Comparison of ENCODE assay signal across 2 cellular contexts in the genomic region with DNA sequence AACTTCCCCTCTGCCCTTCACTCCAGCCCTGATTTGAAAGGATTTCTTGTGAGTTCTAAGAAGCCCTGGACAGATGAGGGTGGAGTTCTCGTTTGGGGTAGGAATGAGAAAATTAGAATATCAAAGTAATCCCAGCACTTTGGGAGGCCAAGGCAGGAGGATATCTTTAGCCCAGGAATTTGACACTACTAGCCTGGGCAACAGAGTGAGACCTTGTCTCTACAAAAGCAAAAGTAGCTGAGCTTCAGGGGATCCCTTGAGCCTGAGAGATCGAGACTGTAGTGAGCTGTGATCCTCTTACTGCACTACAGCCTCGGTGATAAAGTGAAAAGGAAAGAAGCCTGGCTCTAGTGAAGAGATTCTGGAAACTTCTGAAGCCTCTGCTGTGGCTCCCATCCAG.
A peak's percentile ranks its signal among the peaks of the same experiment; 100 is the strongest.
TF ChIP-seq lines count a peak whose summit lies in the region.

No MANE protein-coding gene starts in this region.

TF ChIP-seq in WTC11, 78 proteins besides CTCF, POLR2A, EP300 and RAD21:
- peak; percentile 58; the same call in 1 of the 2 replicates for TF ChIP-seq ZNF121 (CRISPR knock-in tag; IDR thresholded peaks at IDR 0.05)
- no peak for TF ChIP-seq MXD4 (CRISPR knock-in tag; IDR thresholded peaks at IDR 0.05; ENCODE audit: borderline replicate concordance)
- no peak for TF ChIP-seq NFE2L1 (CRISPR knock-in tag; IDR thresholded peaks at IDR 0.05)
- TF ChIP-seq ZBTB21 (CRISPR knock-in tag; IDR thresholded peaks at IDR 0.05; ENCODE audit: borderline replicate concordance): no peak
- no peak for TF ChIP-seq ZNF263 (CRISPR knock-in tag; IDR thresholded peaks at IDR 0.05; ENCODE audit: low read depth)

TF ChIP-seq in SK-N-SH, 30 proteins besides CTCF, POLR2A, EP300 and RAD21 (continued from another document):
- TF ChIP-seq, protein P1, sequence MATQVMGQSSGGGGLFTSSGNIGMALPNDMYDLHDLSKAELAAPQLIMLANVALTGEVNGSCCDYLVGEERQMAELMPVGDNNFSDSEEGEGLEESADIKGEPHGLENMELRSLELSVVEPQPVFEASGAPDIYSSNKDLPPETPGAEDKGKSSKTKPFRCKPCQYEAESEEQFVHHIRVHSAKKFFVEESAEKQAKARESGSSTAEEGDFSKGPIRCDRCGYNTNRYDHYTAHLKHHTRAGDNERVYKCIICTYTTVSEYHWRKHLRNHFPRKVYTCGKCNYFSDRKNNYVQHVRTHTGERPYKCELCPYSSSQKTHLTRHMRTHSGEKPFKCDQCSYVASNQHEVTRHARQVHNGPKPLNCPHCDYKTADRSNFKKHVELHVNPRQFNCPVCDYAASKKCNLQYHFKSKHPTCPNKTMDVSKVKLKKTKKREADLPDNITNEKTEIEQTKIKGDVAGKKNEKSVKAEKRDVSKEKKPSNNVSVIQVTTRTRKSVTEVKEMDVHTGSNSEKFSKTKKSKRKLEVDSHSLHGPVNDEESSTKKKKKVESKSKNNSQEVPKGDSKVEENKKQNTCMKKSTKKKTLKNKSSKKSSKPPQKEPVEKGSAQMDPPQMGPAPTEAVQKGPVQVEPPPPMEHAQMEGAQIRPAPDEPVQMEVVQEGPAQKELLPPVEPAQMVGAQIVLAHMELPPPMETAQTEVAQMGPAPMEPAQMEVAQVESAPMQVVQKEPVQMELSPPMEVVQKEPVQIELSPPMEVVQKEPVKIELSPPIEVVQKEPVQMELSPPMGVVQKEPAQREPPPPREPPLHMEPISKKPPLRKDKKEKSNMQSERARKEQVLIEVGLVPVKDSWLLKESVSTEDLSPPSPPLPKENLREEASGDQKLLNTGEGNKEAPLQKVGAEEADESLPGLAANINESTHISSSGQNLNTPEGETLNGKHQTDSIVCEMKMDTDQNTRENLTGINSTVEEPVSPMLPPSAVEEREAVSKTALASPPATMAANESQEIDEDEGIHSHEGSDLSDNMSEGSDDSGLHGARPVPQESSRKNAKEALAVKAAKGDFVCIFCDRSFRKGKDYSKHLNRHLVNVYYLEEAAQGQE (IDR thresholded peaks at IDR 0.05; ENCODE audit: low read depth, low read length): no peak
- TF ChIP-seq YY1 (IDR thresholded peaks at IDR 0.05; ENCODE audit: low read depth) (no peak), FOSL2 (IDR thresholded peaks at IDR 0.05; ENCODE audit: borderline replicate concordance, low read depth) (no peak), MEF2A (IDR thresholded peaks at IDR 0.05; ENCODE audit: borderline replicate concordance, low read depth) (no peak), RCOR1 (IDR thresholded peaks at IDR 0.05; ENCODE audit: low read length) (no peak), TCF12 (IDR thresholded peaks at IDR 0.05) (no peak), TEAD4 (IDR thresholded peaks at IDR 0.05; ENCODE audit: borderline replicate concordance, insufficient read depth) (no peak), GATA2 (CRISPR knock-in tag; IDR thresholded peaks at IDR 0.05) (no peak), FOXM1 (IDR thresholded peaks at IDR 0.05; ENCODE audit: low read depth) (no peak), RXRA (IDR thresholded peaks at IDR 0.05; ENCODE audit: borderline replicate concordance, low read depth) (no peak)
- TF ChIP-seq, protein P2, sequence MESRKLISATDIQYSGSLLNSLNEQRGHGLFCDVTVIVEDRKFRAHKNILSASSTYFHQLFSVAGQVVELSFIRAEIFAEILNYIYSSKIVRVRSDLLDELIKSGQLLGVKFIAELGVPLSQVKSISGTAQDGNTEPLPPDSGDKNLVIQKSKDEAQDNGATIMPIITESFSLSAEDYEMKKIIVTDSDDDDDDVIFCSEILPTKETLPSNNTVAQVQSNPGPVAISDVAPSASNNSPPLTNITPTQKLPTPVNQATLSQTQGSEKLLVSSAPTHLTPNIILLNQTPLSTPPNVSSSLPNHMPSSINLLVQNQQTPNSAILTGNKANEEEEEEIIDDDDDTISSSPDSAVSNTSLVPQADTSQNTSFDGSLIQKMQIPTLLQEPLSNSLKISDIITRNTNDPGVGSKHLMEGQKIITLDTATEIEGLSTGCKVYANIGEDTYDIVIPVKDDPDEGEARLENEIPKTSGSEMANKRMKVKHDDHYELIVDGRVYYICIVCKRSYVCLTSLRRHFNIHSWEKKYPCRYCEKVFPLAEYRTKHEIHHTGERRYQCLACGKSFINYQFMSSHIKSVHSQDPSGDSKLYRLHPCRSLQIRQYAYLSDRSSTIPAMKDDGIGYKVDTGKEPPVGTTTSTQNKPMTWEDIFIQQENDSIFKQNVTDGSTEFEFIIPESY (IDR thresholded peaks at IDR 0.05; ENCODE audit: borderline replicate concordance, low read depth): no peak
- TF ChIP-seq, protein P3, sequence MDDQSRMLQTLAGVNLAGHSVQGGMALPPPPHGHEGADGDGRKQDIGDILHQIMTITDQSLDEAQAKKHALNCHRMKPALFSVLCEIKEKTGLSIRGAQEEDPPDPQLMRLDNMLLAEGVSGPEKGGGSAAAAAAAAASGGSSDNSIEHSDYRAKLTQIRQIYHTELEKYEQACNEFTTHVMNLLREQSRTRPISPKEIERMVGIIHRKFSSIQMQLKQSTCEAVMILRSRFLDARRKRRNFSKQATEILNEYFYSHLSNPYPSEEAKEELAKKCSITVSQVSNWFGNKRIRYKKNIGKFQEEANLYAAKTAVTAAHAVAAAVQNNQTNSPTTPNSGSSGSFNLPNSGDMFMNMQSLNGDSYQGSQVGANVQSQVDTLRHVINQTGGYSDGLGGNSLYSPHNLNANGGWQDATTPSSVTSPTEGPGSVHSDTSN (IDR thresholded peaks at IDR 0.05): no peak
- TF ChIP-seq, protein P4, sequence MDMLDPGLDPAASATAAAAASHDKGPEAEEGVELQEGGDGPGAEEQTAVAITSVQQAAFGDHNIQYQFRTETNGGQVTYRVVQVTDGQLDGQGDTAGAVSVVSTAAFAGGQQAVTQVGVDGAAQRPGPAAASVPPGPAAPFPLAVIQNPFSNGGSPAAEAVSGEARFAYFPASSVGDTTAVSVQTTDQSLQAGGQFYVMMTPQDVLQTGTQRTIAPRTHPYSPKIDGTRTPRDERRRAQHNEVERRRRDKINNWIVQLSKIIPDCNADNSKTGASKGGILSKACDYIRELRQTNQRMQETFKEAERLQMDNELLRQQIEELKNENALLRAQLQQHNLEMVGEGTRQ (IDR thresholded peaks at IDR 0.05; ENCODE audit: borderline replicate concordance, low read depth, low read length): no peak
